Comparison of ENCODE assay signal across 13 cellular contexts in genomic region chr17:69869667-69870066, GRCh38.
DNase-seq lines count a peak whose midpoint lies in the region; ATAC-seq, FAIRE-seq and TF ChIP-seq lines count a peak whose summit lies in the region.
"Had no signal": no experiment of that assay in that cellular context is flagged by ENCODE, and none has a peak within 500 bp of the region (broad histone marks: within the 10 kb centered on the region; RNA-seq: fewer than 3 reads in every experiment).

No MANE protein-coding gene starts in this region.

- H3K27me3 Mint-ChIP-seq in GM23338 (ENCODE audit: insufficient read depth, low read depth, poor library complexity): no peaks in the 10 kb centered on the region
- no peaks in the 10 kb centered on the region for H3K27me3 Mint-ChIP-seq in osteocyte (ENCODE audit: unreplicated experiment)
- no peaks in the 10 kb centered on the region for H3K27me3 Mint-ChIP-seq in activated T-helper 17 cell treated with anti-CD3 and anti-CD28 coated beads, Interleukin-2, amount 50 U/mL, for 72 hours
- H3K27me3 Mint-ChIP-seq: progenitor cell of endocrine pancreas, T-cell had no signal

- peak overlapping the region; percentile 80 for H3K27ac Mint-ChIP-seq in GM23338
- H3K27ac Mint-ChIP-seq in osteocyte (ENCODE audit: unreplicated experiment): peak overlapping the region; percentile 2
- no peak overlapping the region for H3K27ac Mint-ChIP-seq in activated T-helper 17 cell treated with anti-CD3 and anti-CD28 coated beads, Interleukin-2, amount 50 U/mL, for 72 hours
- H3K27ac Mint-ChIP-seq: progenitor cell of endocrine pancreas, T-cell had no signal

- H3K9me3 ChIP-seq in ascending aorta: no peaks in the 10 kb centered on the region

- TF ChIP-seq CTCF in GM23338 (conservative IDR thresholded peaks at IDR 0.05; ENCODE audit: low read depth in 2 of 2) (no peak), osteocyte (IDR thresholded peaks at IDR 0.05) (no peak), ascending aorta (IDR thresholded peaks at IDR 0.05) (no peak)

- H3K79me2 ChIP-seq in GM23338 (replicated peaks; ENCODE audit: insufficient read depth): no peaks in the 10 kb centered on the region

- H3K36me3 Mint-ChIP-seq in GM23338 (ENCODE audit: low read depth): no peaks in the 10 kb centered on the region
- H3K36me3 Mint-ChIP-seq in osteocyte (ENCODE audit: unreplicated experiment): no peaks in the 10 kb centered on the region
- no peaks in the 10 kb centered on the region for H3K36me3 Mint-ChIP-seq in activated T-helper 17 cell treated with anti-CD3 and anti-CD28 coated beads, Interleukin-2, amount 50 U/mL, for 72 hours (ENCODE audit: low read depth)
- H3K36me3 Mint-ChIP-seq: T-cell had no signal

- H3K4me1 ChIP-seq in GM23338 (ENCODE audit: insufficient read depth) (peaks cover 22% of the 10 kb centered on the region), ascending aorta (no peaks in the 10 kb centered on the region)

- no peaks in the 10 kb centered on the region for H3K9me3 Mint-ChIP-seq in GM23338
- peaks cover 3% of the 10 kb centered on the region for H3K9me3 Mint-ChIP-seq in osteocyte (ENCODE audit: unreplicated experiment)
- peaks cover 6% of the 10 kb centered on the region for H3K9me3 Mint-ChIP-seq in activated T-helper 17 cell treated with anti-CD3 and anti-CD28 coated beads, Interleukin-2, amount 50 U/mL, for 72 hours

- H3F3A ChIP-seq in GM23338 (replicated peaks; ENCODE audit: low read depth): no peaks in the 10 kb centered on the region

- H3K27ac ChIP-seq in GM23338 (ENCODE audit: low read depth): no peak overlapping the region
- H3K27ac ChIP-seq in ascending aorta: no peak overlapping the region

- no peak overlapping the region for H3K4me3 Mint-ChIP-seq in GM23338
- no peak overlapping the region for H3K4me3 Mint-ChIP-seq in osteocyte (ENCODE audit: unreplicated experiment)
- no peak overlapping the region for H3K4me3 Mint-ChIP-seq in activated T-helper 17 cell treated with anti-CD3 and anti-CD28 coated beads, Interleukin-2, amount 50 U/mL, for 72 hours
- H3K4me3 Mint-ChIP-seq: T-cell had no signal

- H3K9me2 ChIP-seq in GM23338 (ENCODE audit: insufficient read depth): 0 out of 2 replicates have a peak, but pooled peaks cover 7% of the 10 kb centered on the region

- H2AFZ ChIP-seq in GM23338: no peak overlapping the region

- peaks cover 23% of the 10 kb centered on the region for H3K4me1 Mint-ChIP-seq in GM23338
- peaks cover 38% of the 10 kb centered on the region for H3K4me1 Mint-ChIP-seq in osteocyte (ENCODE audit: unreplicated experiment)
- H3K4me1 Mint-ChIP-seq in activated T-helper 17 cell treated with anti-CD3 and anti-CD28 coated beads, Interleukin-2, amount 50 U/mL, for 72 hours: no peaks in the 10 kb centered on the region
- H3K4me1 Mint-ChIP-seq: T-cell had no signal

- no peaks in the 10 kb centered on the region for H4K20me1 ChIP-seq in GM23338 (replicated peaks; ENCODE audit: insufficient read depth)

- ATAC-seq in GM18907 (IDR thresholded peaks at IDR 0.05; ENCODE audit: unreplicated experiment): peak; percentile 88
- ATAC-seq in GM23338: no peak
- peak; percentile 89 for ATAC-seq in HG03439 (IDR thresholded peaks at IDR 0.05; ENCODE audit: unreplicated experiment)
- no peak for ATAC-seq in activated T-helper 17 cell treated with anti-CD3 and anti-CD28 coated beads, Interleukin-2, amount 50 U/mL, for 72 hours (replicated peaks)
- ATAC-seq: esophagus mucosa, T-cell had no signal

- H3K36me3 ChIP-seq in GM23338 (ENCODE audit: insufficient read depth): no peaks in the 10 kb centered on the region
- no peaks in the 10 kb centered on the region for H3K36me3 ChIP-seq in ascending aorta

- no peak overlapping the region for H3K4me3 ChIP-seq in GM23338
- no peak overlapping the region for H3K4me3 ChIP-seq in ascending aorta

- H3K27me3 ChIP-seq in GM23338 (ENCODE audit: insufficient read depth) (no peaks in the 10 kb centered on the region), ascending aorta (no peaks in the 10 kb centered on the region)

- FAIRE-seq in frontal cortex (lab: Jason Lieb, UNC): no peak
- FAIRE-seq: GM19239, kidney had no signal

- no peak for DNase-seq in GM23338 (ENCODE audit: low spot score)
- no peak for DNase-seq in osteocyte (ENCODE audit: extremely low spot score, unreplicated experiment)
- no peak for DNase-seq in frontal cortex (ENCODE audit: low spot score in 2 of 2)
- no peak for DNase-seq in ascending aorta (ENCODE audit: low spot score in 2 of 2)
- no peak for DNase-seq in NCI-H774 (lab: John Stamatoyannopoulos, UW)
- DNase-seq: T-cell had no signal

- intact Hi-C loops in ascending aorta (cut with DNase I): no loop called here

- no peak overlapping the region for H3K4me2 ChIP-seq in GM23338

TF ChIP-seq in GM23338, 12 proteins besides CTCF, POLR2A, EP300 and RAD21 (continues in another document):
- no peak for TF ChIP-seq REST (IDR thresholded peaks at IDR 0.05; ENCODE audit: unreplicated experiment)
- TF ChIP-seq EZH2phosphoT487 (IDR thresholded peaks at IDR 0.05; ENCODE audit: unreplicated experiment): no peak
- TF ChIP-seq ZNF114 (CRISPR knock-in tag; IDR thresholded peaks at IDR 0.05): no peak
- no peak for TF ChIP-seq ETS1 (IDR thresholded peaks at IDR 0.05)
- no peak for TF ChIP-seq JUNB (IDR thresholded peaks at IDR 0.05; ENCODE audit: unreplicated experiment)

Comparison
In these comparisons a context has a peak if more than half of its experiments do, and no peak if none do; other contexts are left out.
1. ATAC-seq: peak in GM18907 (single experiment) and HG03439 (single experiment); none in GM23338 (single experiment) and activated T-helper 17 cell treated with anti-CD3 and anti-CD28 coated beads, Interleukin-2, amount 50 U/mL, for 72 hours (single experiment).